1 cellular context compared by ENCODE assay signal in the genomic region with DNA sequence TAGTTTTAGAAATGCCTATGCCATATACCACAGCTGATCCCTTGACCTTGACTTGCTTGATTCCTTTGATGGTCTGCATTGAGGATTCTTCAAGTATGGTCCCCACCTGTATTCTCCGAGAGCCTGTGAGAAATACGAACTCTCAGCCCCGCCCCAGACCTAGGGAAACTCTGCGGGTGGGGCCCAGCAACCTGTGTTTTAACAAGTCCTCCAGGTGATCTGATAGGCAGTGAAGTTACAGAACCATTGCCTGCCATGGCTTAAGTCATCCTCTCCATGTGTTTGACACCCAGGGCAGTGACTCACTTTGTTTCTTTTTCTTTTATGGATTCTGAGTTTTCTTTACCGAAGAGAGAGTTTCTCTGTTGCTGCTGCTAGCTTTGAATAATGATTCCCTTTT.
TF ChIP-seq lines count a peak whose summit lies in the region.

No MANE protein-coding gene starts in this region.

TF ChIP-seq in GM23338, 12 proteins besides CTCF, POLR2A, EP300 and RAD21 (continued from another document):
- TF ChIP-seq, protein P1, sequence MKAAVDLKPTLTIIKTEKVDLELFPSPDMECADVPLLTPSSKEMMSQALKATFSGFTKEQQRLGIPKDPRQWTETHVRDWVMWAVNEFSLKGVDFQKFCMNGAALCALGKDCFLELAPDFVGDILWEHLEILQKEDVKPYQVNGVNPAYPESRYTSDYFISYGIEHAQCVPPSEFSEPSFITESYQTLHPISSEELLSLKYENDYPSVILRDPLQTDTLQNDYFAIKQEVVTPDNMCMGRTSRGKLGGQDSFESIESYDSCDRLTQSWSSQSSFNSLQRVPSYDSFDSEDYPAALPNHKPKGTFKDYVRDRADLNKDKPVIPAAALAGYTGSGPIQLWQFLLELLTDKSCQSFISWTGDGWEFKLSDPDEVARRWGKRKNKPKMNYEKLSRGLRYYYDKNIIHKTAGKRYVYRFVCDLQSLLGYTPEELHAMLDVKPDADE (IDR thresholded peaks at IDR 0.05), result no peak
